In the genomic region with DNA sequence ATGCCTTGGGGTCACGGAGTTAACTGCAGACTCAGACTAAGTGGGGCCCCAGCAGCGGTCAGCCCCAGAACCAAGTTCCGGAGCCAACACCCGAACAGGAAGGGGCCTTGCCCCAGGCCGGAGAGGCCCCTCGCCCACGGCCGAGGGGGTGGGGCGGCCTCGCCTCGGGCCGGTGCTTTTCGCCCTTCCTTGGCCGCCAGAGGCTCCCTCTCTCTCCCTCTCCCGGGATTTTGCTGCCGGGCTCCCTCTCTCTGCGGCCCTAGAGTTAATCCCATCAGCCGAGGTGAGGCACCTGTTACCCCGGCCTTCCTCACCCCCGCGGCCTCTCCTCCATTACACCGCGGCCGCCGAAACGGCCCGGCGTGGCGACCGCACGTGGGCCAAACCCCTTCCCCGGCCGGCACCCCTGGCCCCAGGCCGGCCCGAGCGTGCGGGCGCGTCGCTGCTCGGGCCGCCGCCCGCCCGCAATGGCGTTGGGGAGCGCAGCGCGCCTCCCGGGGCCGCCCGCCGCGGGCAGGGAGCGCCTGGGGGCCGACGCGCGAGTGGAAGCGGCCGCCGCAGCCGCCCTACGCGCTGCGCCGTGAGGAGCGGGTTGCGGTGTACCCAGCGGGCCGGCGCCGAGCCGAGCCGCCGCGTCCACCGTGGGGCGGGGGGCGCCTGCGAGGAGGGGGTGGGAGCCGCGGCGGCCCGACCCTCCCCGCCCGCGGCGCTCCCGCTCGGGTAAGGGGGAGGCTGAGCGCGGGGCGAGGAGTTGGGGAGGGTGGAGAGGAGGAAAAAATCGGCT, we compare ENCODE assay signal across 1 cellular context.
TF ChIP-seq lines count a peak whose summit lies in the region.

A gene (plus strand): TSS at position 175 of the 784 bp plus-strand sequence. CDS start 2,520 bp downstream, outside the sequence.

TF ChIP-seq in HepG2, 621 proteins besides CTCF, POLR2A, EP300 and RAD21 (continued from another document and continues in another):
- TF ChIP-seq, protein P1, sequence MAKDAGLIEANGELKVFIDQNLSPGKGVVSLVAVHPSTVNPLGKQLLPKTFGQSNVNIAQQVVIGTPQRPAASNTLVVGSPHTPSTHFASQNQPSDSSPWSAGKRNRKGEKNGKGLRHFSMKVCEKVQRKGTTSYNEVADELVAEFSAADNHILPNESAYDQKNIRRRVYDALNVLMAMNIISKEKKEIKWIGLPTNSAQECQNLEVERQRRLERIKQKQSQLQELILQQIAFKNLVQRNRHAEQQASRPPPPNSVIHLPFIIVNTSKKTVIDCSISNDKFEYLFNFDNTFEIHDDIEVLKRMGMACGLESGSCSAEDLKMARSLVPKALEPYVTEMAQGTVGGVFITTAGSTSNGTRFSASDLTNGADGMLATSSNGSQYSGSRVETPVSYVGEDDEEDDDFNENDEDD (CRISPR knock-in tag; IDR thresholded peaks at IDR 0.05; ENCODE audit: borderline replicate concordance) = peak; percentile 15; the same call in 1 of the 2 replicates
- TF ChIP-seq ETV5 (CRISPR knock-in tag; IDR thresholded peaks at IDR 0.05; ENCODE audit: borderline replicate concordance) (peak; percentile 83), ZSCAN12 (CRISPR knock-in tag; IDR thresholded peaks at IDR 0.05) (peak; percentile 24; the same call in 1 of the 2 replicates), CHCHD3 (CRISPR knock-in tag; IDR thresholded peaks at IDR 0.05) (no peak; the same call in 1 of the 2 replicates), U2AF1 (optimal IDR thresholded peaks at IDR 0.05; ENCODE audit: low read depth, low read length) (peak; percentile 35), ZBTB42 (CRISPR knock-in tag; IDR thresholded peaks at IDR 0.05) (0 out of 2 replicates have a peak, but pooled peaks have one; percentile 67), TBX3 (IDR thresholded peaks at IDR 0.05; ENCODE audit: borderline replicate concordance) (no peak), ZNF292 (CRISPR knock-in tag; IDR thresholded peaks at IDR 0.05; ENCODE audit: borderline replicate concordance, low read depth) (peak; percentile 58; the same call in 1 of the 2 replicates), MZF1 (CRISPR knock-in tag; IDR thresholded peaks at IDR 0.05; ENCODE audit: borderline replicate concordance) (no peak), GABPA (IDR thresholded peaks at IDR 0.05; ENCODE audit: low read depth, low read length) (no peak), GABPA (CRISPR knock-in tag; IDR thresholded peaks at IDR 0.05; ENCODE audit: low read depth) (no peak; the same call in none of the 2 replicates), ZNF879 (CRISPR knock-in tag; IDR thresholded peaks at IDR 0.05) (no peak), PITX1 (CRISPR knock-in tag; IDR thresholded peaks at IDR 0.05) (peak; percentile 88), ATM (IDR thresholded peaks at IDR 0.05; ENCODE audit: borderline replicate concordance) (no peak), ZBTB7A (CRISPR knock-in tag; IDR thresholded peaks at IDR 0.05) (0 out of 2 replicates have a peak, but pooled peaks have one; percentile 65), ZNF333 (CRISPR knock-in tag; IDR thresholded peaks at IDR 0.05; ENCODE audit: borderline replicate concordance) (no peak), PRPF4 (IDR thresholded peaks at IDR 0.05; ENCODE audit: low read depth, low read length, poor library complexity, severe bottlenecking) (no peak), ZNF546 (CRISPR knock-in tag; conservative IDR thresholded peaks at IDR 0.05) (no peak), ZKSCAN8 (CRISPR knock-in tag; IDR thresholded peaks at IDR 0.05; ENCODE audit: borderline replicate concordance) (no peak), KLF16 (CRISPR knock-in tag; IDR thresholded peaks at IDR 0.05) (peak in 1 of 2 experiments; percentile 69; a peak in 1 of 4 replicates), ZNF569 (CRISPR knock-in tag; IDR thresholded peaks at IDR 0.05; ENCODE audit: borderline replicate concordance) (no peak), ZFY (CRISPR knock-in tag; IDR thresholded peaks at IDR 0.05) (peak; percentile 96), SP5 (CRISPR knock-in tag; IDR thresholded peaks at IDR 0.05; ENCODE audit: borderline replicate concordance, low read depth) (0 out of 2 replicates have a peak, but pooled peaks have one; percentile 12), ZNF841 (CRISPR knock-in tag; IDR thresholded peaks at IDR 0.05; ENCODE audit: borderline replicate concordance) (no peak)
- TF ChIP-seq, protein P2, sequence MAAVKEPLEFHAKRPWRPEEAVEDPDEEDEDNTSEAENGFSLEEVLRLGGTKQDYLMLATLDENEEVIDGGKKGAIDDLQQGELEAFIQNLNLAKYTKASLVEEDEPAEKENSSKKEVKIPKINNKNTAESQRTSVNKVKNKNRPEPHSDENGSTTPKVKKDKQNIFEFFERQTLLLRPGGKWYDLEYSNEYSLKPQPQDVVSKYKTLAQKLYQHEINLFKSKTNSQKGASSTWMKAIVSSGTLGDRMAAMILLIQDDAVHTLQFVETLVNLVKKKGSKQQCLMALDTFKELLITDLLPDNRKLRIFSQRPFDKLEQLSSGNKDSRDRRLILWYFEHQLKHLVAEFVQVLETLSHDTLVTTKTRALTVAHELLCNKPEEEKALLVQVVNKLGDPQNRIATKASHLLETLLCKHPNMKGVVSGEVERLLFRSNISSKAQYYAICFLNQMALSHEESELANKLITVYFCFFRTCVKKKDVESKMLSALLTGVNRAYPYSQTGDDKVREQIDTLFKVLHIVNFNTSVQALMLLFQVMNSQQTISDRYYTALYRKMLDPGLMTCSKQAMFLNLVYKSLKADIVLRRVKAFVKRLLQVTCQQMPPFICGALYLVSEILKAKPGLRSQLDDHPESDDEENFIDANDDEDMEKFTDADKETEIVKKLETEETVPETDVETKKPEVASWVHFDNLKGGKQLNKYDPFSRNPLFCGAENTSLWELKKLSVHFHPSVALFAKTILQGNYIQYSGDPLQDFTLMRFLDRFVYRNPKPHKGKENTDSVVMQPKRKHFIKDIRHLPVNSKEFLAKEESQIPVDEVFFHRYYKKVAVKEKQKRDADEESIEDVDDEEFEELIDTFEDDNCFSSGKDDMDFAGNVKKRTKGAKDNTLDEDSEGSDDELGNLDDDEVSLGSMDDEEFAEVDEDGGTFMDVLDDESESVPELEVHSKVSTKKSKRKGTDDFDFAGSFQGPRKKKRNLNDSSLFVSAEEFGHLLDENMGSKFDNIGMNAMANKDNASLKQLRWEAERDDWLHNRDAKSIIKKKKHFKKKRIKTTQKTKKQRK (IDR thresholded peaks at IDR 0.05; ENCODE audit: low read length) = no peak
- TF ChIP-seq, protein P3, sequence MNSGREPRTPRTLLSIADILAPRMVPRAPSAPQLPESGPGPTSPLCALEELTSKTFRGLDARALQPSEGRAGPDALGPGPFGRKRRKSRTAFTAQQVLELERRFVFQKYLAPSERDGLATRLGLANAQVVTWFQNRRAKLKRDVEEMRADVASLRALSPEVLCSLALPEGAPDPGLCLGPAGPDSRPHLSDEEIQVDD (CRISPR knock-in tag; IDR thresholded peaks at IDR 0.05; ENCODE audit: borderline replicate concordance) = no peak
- TF ChIP-seq, protein P4, sequence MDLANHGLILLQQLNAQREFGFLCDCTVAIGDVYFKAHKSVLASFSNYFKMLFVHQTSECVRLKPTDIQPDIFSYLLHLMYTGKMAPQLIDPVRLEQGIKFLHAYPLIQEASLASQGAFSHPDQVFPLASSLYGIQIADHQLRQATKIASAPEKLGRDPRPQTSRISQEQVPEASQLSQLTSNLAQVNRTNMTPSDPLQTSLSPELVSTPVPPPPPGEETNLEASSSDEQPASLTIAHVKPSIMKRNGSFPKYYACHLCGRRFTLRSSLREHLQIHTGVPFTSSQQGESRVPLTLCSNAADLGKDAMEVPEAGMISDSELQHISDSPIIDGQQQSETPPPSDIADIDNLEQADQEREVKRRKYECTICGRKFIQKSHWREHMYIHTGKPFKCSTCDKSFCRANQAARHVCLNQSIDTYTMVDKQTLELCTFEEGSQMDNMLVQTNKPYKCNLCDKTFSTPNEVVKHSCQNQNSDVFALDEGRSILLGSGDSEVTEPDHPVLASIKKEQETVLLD (CRISPR knock-in tag; IDR thresholded peaks at IDR 0.05; ENCODE audit: low read depth) = no peak
- TF ChIP-seq, protein P5, sequence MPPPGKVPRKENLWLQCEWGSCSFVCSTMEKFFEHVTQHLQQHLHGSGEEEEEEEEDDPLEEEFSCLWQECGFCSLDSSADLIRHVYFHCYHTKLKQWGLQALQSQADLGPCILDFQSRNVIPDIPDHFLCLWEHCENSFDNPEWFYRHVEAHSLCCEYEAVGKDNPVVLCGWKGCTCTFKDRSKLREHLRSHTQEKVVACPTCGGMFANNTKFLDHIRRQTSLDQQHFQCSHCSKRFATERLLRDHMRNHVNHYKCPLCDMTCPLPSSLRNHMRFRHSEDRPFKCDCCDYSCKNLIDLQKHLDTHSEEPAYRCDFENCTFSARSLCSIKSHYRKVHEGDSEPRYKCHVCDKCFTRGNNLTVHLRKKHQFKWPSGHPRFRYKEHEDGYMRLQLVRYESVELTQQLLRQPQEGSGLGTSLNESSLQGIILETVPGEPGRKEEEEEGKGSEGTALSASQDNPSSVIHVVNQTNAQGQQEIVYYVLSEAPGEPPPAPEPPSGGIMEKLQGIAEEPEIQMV (CRISPR knock-in tag; IDR thresholded peaks at IDR 0.05; ENCODE audit: low read depth) = no peak
- TF ChIP-seq, protein P6, sequence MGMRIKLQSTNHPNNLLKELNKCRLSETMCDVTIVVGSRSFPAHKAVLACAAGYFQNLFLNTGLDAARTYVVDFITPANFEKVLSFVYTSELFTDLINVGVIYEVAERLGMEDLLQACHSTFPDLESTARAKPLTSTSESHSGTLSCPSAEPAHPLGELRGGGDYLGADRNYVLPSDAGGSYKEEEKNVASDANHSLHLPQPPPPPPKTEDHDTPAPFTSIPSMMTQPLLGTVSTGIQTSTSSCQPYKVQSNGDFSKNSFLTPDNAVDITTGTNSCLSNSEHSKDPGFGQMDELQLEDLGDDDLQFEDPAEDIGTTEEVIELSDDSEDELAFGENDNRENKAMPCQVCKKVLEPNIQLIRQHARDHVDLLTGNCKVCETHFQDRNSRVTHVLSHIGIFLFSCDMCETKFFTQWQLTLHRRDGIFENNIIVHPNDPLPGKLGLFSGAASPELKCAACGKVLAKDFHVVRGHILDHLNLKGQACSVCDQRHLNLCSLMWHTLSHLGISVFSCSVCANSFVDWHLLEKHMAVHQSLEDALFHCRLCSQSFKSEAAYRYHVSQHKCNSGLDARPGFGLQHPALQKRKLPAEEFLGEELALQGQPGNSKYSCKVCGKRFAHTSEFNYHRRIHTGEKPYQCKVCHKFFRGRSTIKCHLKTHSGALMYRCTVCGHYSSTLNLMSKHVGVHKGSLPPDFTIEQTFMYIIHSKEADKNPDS (CRISPR knock-in tag; IDR thresholded peaks at IDR 0.05) = no peak
- TF ChIP-seq, protein P7, sequence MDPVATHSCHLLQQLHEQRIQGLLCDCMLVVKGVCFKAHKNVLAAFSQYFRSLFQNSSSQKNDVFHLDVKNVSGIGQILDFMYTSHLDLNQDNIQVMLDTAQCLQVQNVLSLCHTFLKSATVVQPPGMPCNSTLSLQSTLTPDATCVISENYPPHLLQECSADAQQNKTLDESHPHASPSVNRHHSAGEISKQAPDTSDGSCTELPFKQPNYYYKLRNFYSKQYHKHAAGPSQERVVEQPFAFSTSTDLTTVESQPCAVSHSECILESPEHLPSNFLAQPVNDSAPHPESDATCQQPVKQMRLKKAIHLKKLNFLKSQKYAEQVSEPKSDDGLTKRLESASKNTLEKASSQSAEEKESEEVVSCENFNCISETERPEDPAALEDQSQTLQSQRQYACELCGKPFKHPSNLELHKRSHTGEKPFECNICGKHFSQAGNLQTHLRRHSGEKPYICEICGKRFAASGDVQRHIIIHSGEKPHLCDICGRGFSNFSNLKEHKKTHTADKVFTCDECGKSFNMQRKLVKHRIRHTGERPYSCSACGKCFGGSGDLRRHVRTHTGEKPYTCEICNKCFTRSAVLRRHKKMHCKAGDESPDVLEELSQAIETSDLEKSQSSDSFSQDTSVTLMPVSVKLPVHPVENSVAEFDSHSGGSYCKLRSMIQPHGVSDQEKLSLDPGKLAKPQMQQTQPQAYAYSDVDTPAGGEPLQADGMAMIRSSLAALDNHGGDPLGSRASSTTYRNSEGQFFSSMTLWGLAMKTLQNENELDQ (CRISPR knock-in tag; IDR thresholded peaks at IDR 0.05; ENCODE audit: borderline replicate concordance) = no peak
